ENCODE assay signal across 38 cellular contexts in the genomic region with DNA sequence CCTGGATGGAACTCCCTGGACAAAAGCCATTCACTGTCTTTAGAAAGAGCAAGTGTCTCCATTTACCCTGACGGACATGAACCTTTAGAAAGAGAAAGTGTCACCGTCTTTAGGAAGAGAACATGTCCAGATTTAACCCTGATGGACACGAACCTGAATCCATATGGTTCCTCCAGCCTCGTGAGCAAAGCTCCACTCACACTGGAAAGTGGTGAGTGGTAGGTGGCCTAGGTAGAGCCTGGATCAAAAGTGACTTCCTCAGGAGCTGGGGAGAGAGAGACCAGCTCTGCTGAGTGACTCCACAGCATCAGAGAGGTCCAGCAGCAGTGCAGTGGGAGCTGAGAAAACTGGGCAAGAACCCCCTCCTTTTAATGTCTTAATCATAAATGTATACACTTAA.
"Had no signal": no experiment of that assay in that cellular context is flagged by ENCODE, and none has a peak within 500 bp of the region (broad histone marks: within the 10 kb centered on the region; RNA-seq: fewer than 3 reads in every experiment).

No MANE protein-coding gene starts in this region.

- H3K27ac Mint-ChIP-seq: activated naive CD4-positive, alpha-beta T cell treated with anti-CD3 and anti-CD28 coated beads for 36 hours; activated naive CD4-positive, alpha-beta T cell treated with anti-CD3 and anti-CD28 coated beads, Interleukin-2, amount 10 ng/mL, durations not matched to agents 7 days and 5 days; activated naive CD4-positive, alpha-beta T cell treated with anti-CD3 and anti-CD28 coated beads, Interleukin-2, amount 50 U/mL, for 24 hours; activated naive CD4-positive, alpha-beta T cell treated with anti-CD3 and anti-CD28 coated beads, Interleukin-2, amount 50 U/mL, for 72 hours; activated naive CD8-positive, alpha-beta T cell; activated naive CD8-positive, alpha-beta T cell treated with anti-CD3 and anti-CD28 coated beads for 36 hours; activated naive CD8-positive, alpha-beta T cell treated with anti-CD3 and anti-CD28 coated beads, Interleukin-2, amount 10 ng/mL, durations not matched to agents 7 days and 5 days; activated naive CD8-positive, alpha-beta T cell treated with anti-CD3 and anti-CD28 coated beads, Interleukin-2, amount 50 U/mL, for 24 hours; activated T-cell treated with anti-CD3 and anti-CD28 coated beads, Interleukin-2, amount 50 U/mL, for 24 hours; activated T-cell treated with anti-CD3 and anti-CD28 coated beads, Interleukin-2, amount 50 U/mL, for 72 hours; activated T-helper 1 cell treated with anti-CD3 and anti-CD28 coated beads, Interleukin-12 subunit alpha, Interleukin-12 subunit beta, Interleukin-2, Interleukin-4 antibody, amounts not matched to agents 30 ng/mL and 10 ng/mL and 1 ng/mL, durations not matched to agents 14 hours and 24 hours and 36 hours; activated T-helper 17 cell treated with anti-CD3 and anti-CD28 coated beads, Interleukin-2, amount 50 U/mL, for 72 hours; activated T-helper 2 cell treated with anti-CD3 and anti-CD28 coated beads, Interferon-gamma antibody, Interleukin-2, Interleukin-4, amounts not matched to agents 10 μg/mL and 5 μg/mL and 100 μg/mL, durations not matched to agents 14 hours and 24 hours and 36 hours; brain had no signal

- H3K36me3 Mint-ChIP-seq: activated naive CD4-positive, alpha-beta T cell treated with anti-CD3 and anti-CD28 coated beads, Interleukin-2, amount 10 ng/mL, durations not matched to agents 7 days and 5 days; activated naive CD4-positive, alpha-beta T cell treated with anti-CD3 and anti-CD28 coated beads, Interleukin-2, amount 50 U/mL, for 24 hours; activated naive CD4-positive, alpha-beta T cell treated with anti-CD3 and anti-CD28 coated beads, Interleukin-2, amount 50 U/mL, for 72 hours; activated naive CD8-positive, alpha-beta T cell; activated naive CD8-positive, alpha-beta T cell treated with anti-CD3 and anti-CD28 coated beads for 36 hours; activated naive CD8-positive, alpha-beta T cell treated with anti-CD3 and anti-CD28 coated beads, Interleukin-2, amount 10 ng/mL, durations not matched to agents 7 days and 5 days; brain had no signal

- H3K36me3 ChIP-seq: adrenal gland, ascending aorta, brain microvascular endothelial cell, breast epithelium, cardiac muscle cell had no signal

- H3K27ac ChIP-seq: adrenal gland, ascending aorta, body of pancreas, brain microvascular endothelial cell, breast epithelium, cardiac muscle cell had no signal

- H3K4me1 ChIP-seq: adrenal gland, ascending aorta, body of pancreas, breast epithelium had no signal

- H3K27me3 Mint-ChIP-seq: brain; central memory CD8-positive, alpha-beta T cell had no signal

- H3K9me3 ChIP-seq: adrenal gland, ascending aorta, body of pancreas, breast epithelium had no signal

- DNase-seq: activated effector memory CD4-positive, alpha-beta T cell treated with anti-CD3 and anti-CD28 coated beads, Interleukin-2, amount 50 U/mL, for 16 hours; activated effector memory CD4-positive, alpha-beta T cell treated with Interleukin-2 at 50 U/mL for 16 hours; activated gamma-delta T cell; activated gamma-delta T cell treated with Interleukin-2 at 50 U/mL for 16 hours; activated naive CD4-positive, alpha-beta T cell; activated naive CD4-positive, alpha-beta T cell treated with anti-CD3 and anti-CD28 coated beads for 36 hours; activated naive CD4-positive, alpha-beta T cell treated with anti-CD3 and anti-CD28 coated beads, Interleukin-2, amount 10 ng/mL, durations not matched to agents 7 days and 5 days; activated naive CD4-positive, alpha-beta T cell treated with anti-CD3 and anti-CD28 coated beads, Interleukin-2, amount 50 U/mL, for 16 hours; activated naive CD4-positive, alpha-beta T cell treated with Interleukin-2 at 50 U/mL for 16 hours; activated naive CD8-positive, alpha-beta T cell treated with anti-CD3 and anti-CD28 coated beads for 36 hours; activated naive CD8-positive, alpha-beta T cell treated with anti-CD3 and anti-CD28 coated beads, Interleukin-2, amount 10 ng/mL, durations not matched to agents 7 days and 5 days; activated naive CD8-positive, alpha-beta T cell treated with anti-CD3 and anti-CD28 coated beads, Interleukin-2, amount 50 U/mL, for 24 hours; activated T-cell treated with anti-CD3 and anti-CD28 coated beads, Interleukin-2, amount 50 U/mL, for 1 hour; activated T-cell treated with anti-CD3 and anti-CD28 coated beads, Interleukin-2, amount 50 U/mL, for 24 hours; activated T-cell treated with anti-CD3 and anti-CD28 coated beads, Interleukin-2, amount 50 U/mL, for 4 hours; activated T-cell treated with anti-CD3 and anti-CD28 coated beads, Interleukin-2, amount 50 U/mL, for 48 hours; activated T-cell treated with anti-CD3 and anti-CD28 coated beads, Interleukin-2, amount 50 U/mL, for 72 hours; adrenal gland; amniotic stem cell; amygdala; anterior cingulate cortex; aorta; body of pancreas; brain microvascular endothelial cell; caudate nucleus; central memory CD4-positive, alpha-beta T cell; cerebellar nuclear complex had no signal

- H3K4me3 ChIP-seq: adrenal gland, ascending aorta, body of pancreas, breast epithelium, cardiac muscle cell had no signal

- H3K4me3 Mint-ChIP-seq: activated naive CD4-positive, alpha-beta T cell treated with anti-CD3 and anti-CD28 coated beads for 36 hours; activated naive CD4-positive, alpha-beta T cell treated with anti-CD3 and anti-CD28 coated beads, Interleukin-2, amount 10 ng/mL, durations not matched to agents 7 days and 5 days; activated naive CD4-positive, alpha-beta T cell treated with anti-CD3 and anti-CD28 coated beads, Interleukin-2, amount 50 U/mL, for 24 hours; activated naive CD8-positive, alpha-beta T cell; activated naive CD8-positive, alpha-beta T cell treated with anti-CD3 and anti-CD28 coated beads for 36 hours; activated naive CD8-positive, alpha-beta T cell treated with anti-CD3 and anti-CD28 coated beads, Interleukin-2, amount 10 ng/mL, durations not matched to agents 7 days and 5 days; activated naive CD8-positive, alpha-beta T cell treated with anti-CD3 and anti-CD28 coated beads, Interleukin-2, amount 50 U/mL, for 24 hours; activated T-cell treated with anti-CD3 and anti-CD28 coated beads, Interleukin-2, amount 50 U/mL, for 24 hours; activated T-cell treated with anti-CD3 and anti-CD28 coated beads, Interleukin-2, amount 50 U/mL, for 4 hours; activated T-cell treated with anti-CD3 and anti-CD28 coated beads, Interleukin-2, amount 50 U/mL, for 72 hours; activated T-helper 1 cell treated with anti-CD3 and anti-CD28 coated beads, Interleukin-12 subunit alpha, Interleukin-12 subunit beta, Interleukin-2, Interleukin-4 antibody, amounts not matched to agents 30 ng/mL and 10 ng/mL and 1 ng/mL, durations not matched to agents 14 hours and 24 hours and 36 hours; activated T-helper 17 cell treated with anti-CD3 and anti-CD28 coated beads, Interleukin-2, amount 50 U/mL, for 72 hours; brain; central memory CD8-positive, alpha-beta T cell had no signal

- ATAC-seq: activated naive CD4-positive, alpha-beta T cell treated with anti-CD3 and anti-CD28 coated beads, Interleukin-2, amount 50 U/mL, for 72 hours; activated naive CD8-positive, alpha-beta T cell treated with anti-CD3 and anti-CD28 coated beads, Interleukin-2, amount 50 U/mL, for 24 hours; activated T-cell treated with anti-CD3 and anti-CD28 coated beads, Interleukin-2, amount 50 U/mL, for 4 hours; activated T-cell treated with anti-CD3 and anti-CD28 coated beads, Interleukin-2, amount 50 U/mL, for 72 hours; activated T-helper 17 cell treated with anti-CD3 and anti-CD28 coated beads, Interleukin-2, amount 50 U/mL, for 72 hours; body of pancreas had no signal

- H3K4me1 Mint-ChIP-seq: activated naive CD4-positive, alpha-beta T cell treated with anti-CD3 and anti-CD28 coated beads, Interleukin-2, amount 10 ng/mL, durations not matched to agents 7 days and 5 days; activated naive CD4-positive, alpha-beta T cell treated with anti-CD3 and anti-CD28 coated beads, Interleukin-2, amount 50 U/mL, for 24 hours; activated naive CD8-positive, alpha-beta T cell treated with anti-CD3 and anti-CD28 coated beads for 36 hours; activated naive CD8-positive, alpha-beta T cell treated with anti-CD3 and anti-CD28 coated beads, Interleukin-2, amount 10 ng/mL, durations not matched to agents 7 days and 5 days; activated naive CD8-positive, alpha-beta T cell treated with anti-CD3 and anti-CD28 coated beads, Interleukin-2, amount 50 U/mL, for 24 hours; activated T-helper 17 cell treated with anti-CD3 and anti-CD28 coated beads, Interleukin-2, amount 50 U/mL, for 72 hours; central memory CD8-positive, alpha-beta T cell had no signal

- H3K27me3 ChIP-seq: adrenal gland, ascending aorta, body of pancreas, brain microvascular endothelial cell, breast epithelium, cardiac muscle cell had no signal

- H3K9me3 Mint-ChIP-seq: activated naive CD4-positive, alpha-beta T cell treated with anti-CD3 and anti-CD28 coated beads for 36 hours; activated naive CD4-positive, alpha-beta T cell treated with anti-CD3 and anti-CD28 coated beads, Interleukin-2, amount 10 ng/mL, durations not matched to agents 7 days and 5 days; activated naive CD4-positive, alpha-beta T cell treated with anti-CD3 and anti-CD28 coated beads, Interleukin-2, amount 50 U/mL, for 24 hours; activated naive CD4-positive, alpha-beta T cell treated with anti-CD3 and anti-CD28 coated beads, Interleukin-2, amount 50 U/mL, for 72 hours; activated naive CD8-positive, alpha-beta T cell treated with anti-CD3 and anti-CD28 coated beads for 36 hours; activated naive CD8-positive, alpha-beta T cell treated with anti-CD3 and anti-CD28 coated beads, Interleukin-2, amount 10 ng/mL, durations not matched to agents 7 days and 5 days; activated naive CD8-positive, alpha-beta T cell treated with anti-CD3 and anti-CD28 coated beads, Interleukin-2, amount 50 U/mL, for 24 hours; activated T-cell treated with anti-CD3 and anti-CD28 coated beads, Interleukin-2, amount 50 U/mL, for 24 hours; activated T-cell treated with anti-CD3 and anti-CD28 coated beads, Interleukin-2, amount 50 U/mL, for 4 hours; activated T-cell treated with anti-CD3 and anti-CD28 coated beads, Interleukin-2, amount 50 U/mL, for 72 hours; activated T-helper 1 cell treated with anti-CD3 and anti-CD28 coated beads, Interleukin-12 subunit alpha, Interleukin-12 subunit beta, Interleukin-2, Interleukin-4 antibody, amounts not matched to agents 30 ng/mL and 10 ng/mL and 1 ng/mL, durations not matched to agents 14 hours and 24 hours and 36 hours; activated T-helper 17 cell treated with anti-CD3 and anti-CD28 coated beads, Interleukin-2, amount 50 U/mL, for 72 hours; activated T-helper 2 cell treated with anti-CD3 and anti-CD28 coated beads, Interferon-gamma antibody, Interleukin-2, Interleukin-4, amounts not matched to agents 10 μg/mL and 5 μg/mL and 100 μg/mL, durations not matched to agents 14 hours and 24 hours and 36 hours; brain had no signal
